Comparison of ENCODE assay signal across 15 cellular contexts in the genomic region with DNA sequence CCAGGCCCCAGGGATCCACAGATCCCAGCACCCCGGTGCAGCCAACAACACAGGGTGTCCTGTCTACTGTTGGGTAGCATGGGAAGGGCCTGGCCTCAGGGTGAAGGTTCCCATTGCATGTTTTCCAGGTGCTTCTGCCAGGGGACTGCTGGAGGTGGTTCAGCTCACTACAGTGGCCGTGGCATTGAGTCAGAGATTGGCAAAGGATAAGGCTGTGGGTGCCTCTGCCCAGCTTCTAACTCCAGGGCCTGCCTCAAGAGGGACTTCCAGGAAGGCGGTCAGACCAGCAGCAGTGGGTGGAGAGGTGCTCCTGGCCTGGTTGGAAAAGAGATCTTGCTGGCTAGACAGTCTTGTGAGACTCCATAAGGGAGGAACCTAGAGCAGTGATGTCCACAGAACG. TPM values are rescaled to one million over a fixed set of nuclear protein-coding genes. Genes with fewer than 3 reads are reported as not detected.
DNase-seq lines count a peak whose midpoint lies in the region; ATAC-seq and TF ChIP-seq lines count a peak whose summit lies in the region.
"Had no signal": no experiment of that assay in that cellular context is flagged by ENCODE, and none has a peak within 500 bp of the region (broad histone marks: within the 10 kb centered on the region; RNA-seq: fewer than 3 reads in every experiment).

No MANE protein-coding gene starts in this region.

- H3K27ac ChIP-seq in RWPE2 (ENCODE audit: poor library complexity, severe bottlenecking) (peak overlapping the region; percentile 98), cingulate gyrus (ENCODE audit: low read depth, low read length) (peak overlapping the region; percentile 39), gastrocnemius medialis (peak overlapping the region; percentile 38 to 71 (median 57)), spleen (peak overlapping the region in 1 of 8 donors; percentile 14), SK-N-SH (ENCODE audit: low read depth in 2 of 2, low read length in 1 of 2) (no peak overlapping the region)

- in situ Hi-C loops in gastrocnemius medialis (cut with MboI; ENCODE audit: low sequenced_read_pairs in 4 of 4) = no loop called here

- intact Hi-C loops in Caco-2 (cut with micrococcal nuclease; ENCODE audit: unreplicated experiment) (no loop called here), gastrocnemius medialis (cut with DNase I; ENCODE audit: low total_unique reads) (loop anchor here (5.0 kb wide), 1 partner anchor 56 kb away; no protein-coding TSS in a partner anchor), spleen (cut with DNase I; ENCODE audit: low total_unique reads) (no loop called here)

- H3K36me3 Mint-ChIP-seq in Caco-2 (ENCODE audit: insufficient read depth, unreplicated experiment) = peaks cover 74% of the 10 kb centered on the region

- H3K4me1 Mint-ChIP-seq in Caco-2 (ENCODE audit: low read depth, unreplicated experiment) = no peaks in the 10 kb centered on the region
- H3K4me1 Mint-ChIP-seq: CD4-positive, CD25-positive, alpha-beta regulatory T cell had no signal

- H3K4me3 Mint-ChIP-seq in Caco-2 (ENCODE audit: unreplicated experiment) = no peak overlapping the region
- H3K4me3 Mint-ChIP-seq: CD4-positive, CD25-positive, alpha-beta regulatory T cell had no signal

- H3K4me2 ChIP-seq in SK-N-SH = no peak overlapping the region

- TF ChIP-seq CTCF in Caco-2 (IDR thresholded peaks at IDR 0.05; ENCODE audit: insufficient read depth in 1 of 2, low read depth in 1 of 2, low read length in 1 of 2, severe bottlenecking in 1 of 2, unreplicated experiment in 1 of 2) (no peak), RWPE2 (IDR thresholded peaks at IDR 0.05; ENCODE audit: poor library complexity, severe bottlenecking) (no peak), gastrocnemius medialis (IDR thresholded peaks at IDR 0.05 in 4 of 5, conservative IDR thresholded peaks at IDR 0.05 in 1 of 5) (no peak), spleen (IDR thresholded peaks at IDR 0.05 in 8 of 11, conservative IDR thresholded peaks at IDR 0.05 in 3 of 11) (no peak), SK-N-SH (IDR thresholded peaks at IDR 0.05) (no peak)

- no peak for TF ChIP-seq RAD21 in SK-N-SH (IDR thresholded peaks at IDR 0.05; ENCODE audit: low read length)

- TF ChIP-seq POLR2A in gastrocnemius medialis (IDR thresholded peaks at IDR 0.05) = no peak
- no peak for TF ChIP-seq POLR2A in spleen (IDR thresholded peaks at IDR 0.05)

- no peaks in the 10 kb centered on the region for H3K27me3 Mint-ChIP-seq in Caco-2 (ENCODE audit: insufficient read depth, unreplicated experiment)
- H3K27me3 Mint-ChIP-seq: CD4-positive, CD25-positive, alpha-beta regulatory T cell had no signal

- no peaks in the 10 kb centered on the region for H3K9me2 ChIP-seq in SK-N-SH

- no peak overlapping the region for H3K4me3 ChIP-seq in Caco-2 (ENCODE audit: low read depth, low read length)
- H3K4me3 ChIP-seq in RWPE2 (ENCODE audit: severe bottlenecking) = no peak overlapping the region
- no peak overlapping the region for H3K4me3 ChIP-seq in gastrocnemius medialis
- H3K4me3 ChIP-seq in spleen = no peak overlapping the region
- no peak overlapping the region for H3K4me3 ChIP-seq in SK-N-SH (ENCODE audit: low read depth in 2 of 2, low read length in 1 of 2)
- H3K4me3 ChIP-seq: GM12878, HAP-1 had no signal

- H3K36me3 ChIP-seq in Caco-2 (ENCODE audit: control insufficient read depth, insufficient read depth, low read length) (peaks cover 5% of the 10 kb centered on the region), RWPE2 (ENCODE audit: low read depth) (peaks cover 93% of the 10 kb centered on the region), gastrocnemius medialis (peaks cover 0 to 94% of the 10 kb centered on the region in 2 donors), spleen (peaks cover 12 to 100% (median 89%) of the 10 kb centered on the region in 6 donors), SK-N-SH (replicated peaks in 1 of 2; ENCODE audit: control insufficient read depth in 1 of 2, insufficient read depth in 2 of 2, low read length in 1 of 2) (peaks cover 0 to 29% of the 10 kb centered on the region in 2 experiments)

- peaks cover 10% of the 10 kb centered on the region; the same call in 1 of the 2 replicates for H3K79me2 ChIP-seq in SK-N-SH (ENCODE audit: insufficient read depth)

- CTCF ChIA-PET in Caco-2 (lab: Charles Lee) (no interaction called here), SK-N-SH (lab: Yijun Ruan, JAX) (no interaction called here)

- ATAC-seq in RWPE2 (ENCODE audit: low read depth) (no peak), gastrocnemius medialis (peak in 1 of 2 donors; percentile 33), HG03095 (IDR thresholded peaks at IDR 0.05; ENCODE audit: unreplicated experiment) (no peak), HG03139 (IDR thresholded peaks at IDR 0.05; ENCODE audit: unreplicated experiment) (no peak)
- ATAC-seq: GM12878 had no signal

- POLR2A ChIA-PET in Caco-2 (lab: Charles Lee) (no interaction called here), SK-N-SH (lab: Yijun Ruan, JAX) (no interaction called here)

- H3K9me3 Mint-ChIP-seq in Caco-2 (ENCODE audit: unreplicated experiment) = no peaks in the 10 kb centered on the region

- BruUV-seq in Caco-2 (replicated peaks; lab: Mats Ljungman, UMichigan) = TSS peak; percentile 15

- no peaks in the 10 kb centered on the region for H3K9me3 ChIP-seq in Caco-2
- no peaks in the 10 kb centered on the region for H3K9me3 ChIP-seq in RWPE2 (ENCODE audit: severe bottlenecking)
- H3K9me3 ChIP-seq in gastrocnemius medialis = no peaks in the 10 kb centered on the region
- no peaks in the 10 kb centered on the region for H3K9me3 ChIP-seq in spleen
- no peaks in the 10 kb centered on the region for H3K9me3 ChIP-seq in SK-N-SH
- H3K9me3 ChIP-seq: HAP-1 had no signal

- H3K27me3 ChIP-seq in Caco-2 (replicated peaks; ENCODE audit: control insufficient read depth, insufficient read depth, low read length) (no peaks in the 10 kb centered on the region), RWPE2 (ENCODE audit: insufficient read depth, poor library complexity, severe bottlenecking) (no peaks in the 10 kb centered on the region), gastrocnemius medialis (no peaks in the 10 kb centered on the region), spleen (replicated peaks in 1 of 7) (no peaks in the 10 kb centered on the region), SK-N-SH (ENCODE audit: insufficient read depth) (no peaks in the 10 kb centered on the region)

- TF ChIP-seq EP300 in SK-N-SH (IDR thresholded peaks at IDR 0.05; ENCODE audit: borderline replicate concordance in 1 of 2, low read depth in 1 of 2, low read length in 1 of 2) = no peak

- no peak overlapping the region for H3K9ac ChIP-seq in SK-N-SH

- H3K4me1 ChIP-seq in Caco-2 (no peaks in the 10 kb centered on the region; the same call in 1 of the 2 replicates), RWPE2 (ENCODE audit: insufficient read depth, poor library complexity, severe bottlenecking) (peaks cover 35% of the 10 kb centered on the region), gastrocnemius medialis (peaks cover 21 to 23% of the 10 kb centered on the region in 2 donors), spleen (peaks cover 0 to 11% (median 0%) of the 10 kb centered on the region in 6 donors), SK-N-SH (ENCODE audit: control insufficient read depth in 1 of 2, insufficient read depth in 2 of 2, low read depth in 1 of 2, low read length in 1 of 2) (no peaks in the 10 kb centered on the region)
- H3K4me1 ChIP-seq: HAP-1 had no signal

- WGBS in spleen, 5 donors = 70 to 94% (median 85%) methylated on average over 4 of the region's 4 CpGs
- WGBS in SK-N-SH (ENCODE audit: low lambda C conversion rate) = no CpG with 5 or more reads among the region's 4 CpGs

- H4K20me1 ChIP-seq in SK-N-SH (ENCODE audit: insufficient read depth) = peaks cover 15% of the 10 kb centered on the region; the same call in 1 of the 2 replicates

- H2AFZ ChIP-seq in SK-N-SH (ENCODE audit: low read depth) = no peak overlapping the region

- DNase-seq in Caco-2 (no peak), RWPE2 (ENCODE audit: low spot score) (no peak), gastrocnemius medialis (no peak), spleen (no peak), SK-N-SH (no peak)
- DNase-seq: CD4-positive, CD25-positive, alpha-beta regulatory T cell; DMS79; Kasumi-1; NCI-H2171; NCI-H510A had no signal

- no peaks in the 10 kb centered on the region for H3F3A ChIP-seq in SK-N-SH (replicated peaks; ENCODE audit: insufficient read depth)

- no peak overlapping the region for H3K27ac Mint-ChIP-seq in Caco-2 (ENCODE audit: unreplicated experiment)

TF ChIP-seq in SK-N-SH, 30 proteins besides CTCF, POLR2A, EP300 and RAD21 (continues in another document):
- TF ChIP-seq SMC3 (IDR thresholded peaks at IDR 0.05; ENCODE audit: low read depth, low read length) (no peak), TEAD4 (IDR thresholded peaks at IDR 0.05; ENCODE audit: borderline replicate concordance, insufficient read depth) (no peak), TCF12 (IDR thresholded peaks at IDR 0.05) (no peak), GATA2 (CRISPR knock-in tag; IDR thresholded peaks at IDR 0.05) (no peak), NFIC (IDR thresholded peaks at IDR 0.05; ENCODE audit: borderline replicate concordance) (no peak), MXI1 (IDR thresholded peaks at IDR 0.05; ENCODE audit: low read depth, low read length) (no peak), RFX5 (IDR thresholded peaks at IDR 0.05; ENCODE audit: low read length) (no peak)
- TF ChIP-seq, protein P1, sequence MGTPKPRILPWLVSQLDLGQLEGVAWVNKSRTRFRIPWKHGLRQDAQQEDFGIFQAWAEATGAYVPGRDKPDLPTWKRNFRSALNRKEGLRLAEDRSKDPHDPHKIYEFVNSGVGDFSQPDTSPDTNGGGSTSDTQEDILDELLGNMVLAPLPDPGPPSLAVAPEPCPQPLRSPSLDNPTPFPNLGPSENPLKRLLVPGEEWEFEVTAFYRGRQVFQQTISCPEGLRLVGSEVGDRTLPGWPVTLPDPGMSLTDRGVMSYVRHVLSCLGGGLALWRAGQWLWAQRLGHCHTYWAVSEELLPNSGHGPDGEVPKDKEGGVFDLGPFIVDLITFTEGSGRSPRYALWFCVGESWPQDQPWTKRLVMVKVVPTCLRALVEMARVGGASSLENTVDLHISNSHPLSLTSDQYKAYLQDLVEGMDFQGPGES (IDR thresholded peaks at IDR 0.05; ENCODE audit: low read depth, low read length) = no peak

RNA-seq across cellular contexts. Expression of a gene that starts 20.9 kb away (rescaled TPM):
- total RNA-seq in Caco-2 (2022) (129 and 139 TPM in 2 replicates), gastrocnemius medialis (10 to 100 TPM; 29.8 to 66.3 (median 40.3) TPM), spleen (100 to 1,000 TPM in 5 of 7 donors, 10 to 100 TPM in 2; 59.0 to 157 (median 110) TPM)
- polyA plus RNA-seq in spleen (10 to 100 TPM; 32.8 to 73.9 (median 49.0) TPM), SK-N-SH (2012; rRNA removed) (126 and 130 TPM in 2 replicates)
- polyA plus RNA-seq in SK-N-SH (2012; cell fraction: cytosol; rRNA removed) = 57.8 and 84.5 TPM in 2 replicates
- 236 and 305 TPM in 2 replicates for polyA plus RNA-seq in SK-N-SH (2012; cell fraction: nucleus; rRNA removed)

RNA-seq across cellular contexts. Expression of a gene that starts 23.6 kb away (rescaled TPM):
- total RNA-seq in Caco-2 (2022) (52.4 and 53.3 TPM in 2 replicates), gastrocnemius medialis (10 to 100 TPM; 25.4 to 40.7 (median 31.2) TPM), spleen (100 to 1,000 TPM in 1 of 7 donors, 10 to 100 TPM in 6; 37.1 to 105 (median 65.6) TPM)
- polyA plus RNA-seq in spleen (10 to 100 TPM in 1 of 3 donors, 1 to 10 TPM in 2; 5.0 to 18.3 (median 7.9) TPM), SK-N-SH (2012; rRNA removed) (17.4 and 25.3 TPM in 2 replicates)
- 13.1 and 18.7 TPM in 2 replicates for polyA plus RNA-seq in SK-N-SH (2012; cell fraction: cytosol; rRNA removed)
- 42.9 and 45.0 TPM in 2 replicates for polyA plus RNA-seq in SK-N-SH (2012; cell fraction: nucleus; rRNA removed)

Comparison
In these comparisons a context has a peak if more than half of its experiments do, and no peak if none do; other contexts are left out.
1. H3K27ac ChIP-seq: peak in RWPE2 (single experiment), cingulate gyrus (single experiment) and gastrocnemius medialis (4 of 4); none in SK-N-SH (0 of 2).